ENCODE assay signal across 1 cellular context in the genomic region with DNA sequence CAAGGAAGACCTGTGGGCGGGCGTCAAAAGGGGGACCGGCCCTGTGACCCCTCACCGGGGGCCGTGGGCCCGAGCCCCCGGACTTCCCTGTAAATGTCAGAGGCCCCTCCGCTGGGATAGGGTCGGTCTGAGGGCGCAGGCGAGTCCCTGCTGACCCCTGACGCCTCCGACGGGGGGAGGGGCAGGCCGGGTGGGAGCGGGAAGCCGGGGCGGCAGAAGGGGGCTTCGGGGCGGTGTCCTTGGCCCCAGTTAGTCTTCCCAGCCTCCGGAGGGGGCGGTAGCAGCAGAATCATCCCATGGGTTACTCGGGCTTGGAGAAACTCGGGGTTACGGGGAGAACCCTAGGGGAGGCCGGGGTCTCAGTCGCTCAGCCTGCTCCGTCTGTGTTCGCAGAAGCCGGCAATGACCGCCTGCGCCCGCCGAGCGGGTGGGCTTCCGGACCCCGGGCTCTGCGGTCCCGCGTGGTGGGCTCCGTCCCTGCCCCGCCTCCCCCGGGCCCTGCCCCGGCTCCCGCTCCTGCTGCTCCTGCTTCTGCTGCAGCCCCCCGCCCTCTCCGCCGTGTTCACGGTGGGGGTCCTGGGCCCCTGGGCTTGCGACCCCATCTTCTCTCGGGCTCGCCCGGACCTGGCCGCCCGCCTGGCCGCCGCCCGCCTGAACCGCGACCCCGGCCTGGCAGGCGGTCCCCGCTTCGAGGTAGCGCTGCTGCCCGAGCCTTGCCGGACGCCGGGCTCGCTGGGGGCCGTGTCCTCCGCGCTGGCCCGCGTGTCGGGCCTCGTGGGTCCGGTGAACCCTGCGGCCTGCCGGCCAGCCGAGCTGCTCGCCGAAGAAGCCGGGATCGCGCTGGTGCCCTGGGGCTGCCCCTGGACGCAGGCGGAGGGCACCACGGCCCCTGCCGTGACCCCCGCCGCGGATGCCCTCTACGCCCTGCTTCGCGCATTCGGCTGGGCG.
TF ChIP-seq lines count a peak whose summit lies in the region.

No MANE protein-coding gene starts in this region.

TF ChIP-seq in GM12878, 131 proteins besides CTCF, POLR2A, EP300 and RAD21:
- TF ChIP-seq LARP7 (IDR thresholded peaks at IDR 0.05) (no peak), KDM1A (IDR thresholded peaks at IDR 0.05; ENCODE audit: borderline replicate concordance) (no peak), FOXM1 (IDR thresholded peaks at IDR 0.05; ENCODE audit: low read depth, low read length) (no peak)
- TF ChIP-seq, protein P1, sequence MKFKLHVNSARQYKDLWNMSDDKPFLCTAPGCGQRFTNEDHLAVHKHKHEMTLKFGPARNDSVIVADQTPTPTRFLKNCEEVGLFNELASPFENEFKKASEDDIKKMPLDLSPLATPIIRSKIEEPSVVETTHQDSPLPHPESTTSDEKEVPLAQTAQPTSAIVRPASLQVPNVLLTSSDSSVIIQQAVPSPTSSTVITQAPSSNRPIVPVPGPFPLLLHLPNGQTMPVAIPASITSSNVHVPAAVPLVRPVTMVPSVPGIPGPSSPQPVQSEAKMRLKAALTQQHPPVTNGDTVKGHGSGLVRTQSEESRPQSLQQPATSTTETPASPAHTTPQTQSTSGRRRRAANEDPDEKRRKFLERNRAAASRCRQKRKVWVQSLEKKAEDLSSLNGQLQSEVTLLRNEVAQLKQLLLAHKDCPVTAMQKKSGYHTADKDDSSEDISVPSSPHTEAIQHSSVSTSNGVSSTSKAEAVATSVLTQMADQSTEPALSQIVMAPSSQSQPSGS (IDR thresholded peaks at IDR 0.05; ENCODE audit: low read length), result no peak
- TF ChIP-seq, protein P2, sequence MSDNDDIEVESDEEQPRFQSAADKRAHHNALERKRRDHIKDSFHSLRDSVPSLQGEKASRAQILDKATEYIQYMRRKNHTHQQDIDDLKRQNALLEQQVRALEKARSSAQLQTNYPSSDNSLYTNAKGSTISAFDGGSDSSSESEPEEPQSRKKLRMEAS (IDR thresholded peaks at IDR 0.05; ENCODE audit: low read depth, low read length), result no peak
- TF ChIP-seq, protein P3, sequence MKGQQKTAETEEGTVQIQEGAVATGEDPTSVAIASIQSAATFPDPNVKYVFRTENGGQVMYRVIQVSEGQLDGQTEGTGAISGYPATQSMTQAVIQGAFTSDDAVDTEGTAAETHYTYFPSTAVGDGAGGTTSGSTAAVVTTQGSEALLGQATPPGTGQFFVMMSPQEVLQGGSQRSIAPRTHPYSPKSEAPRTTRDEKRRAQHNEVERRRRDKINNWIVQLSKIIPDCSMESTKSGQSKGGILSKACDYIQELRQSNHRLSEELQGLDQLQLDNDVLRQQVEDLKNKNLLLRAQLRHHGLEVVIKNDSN (IDR thresholded peaks at IDR 0.05; ENCODE audit: borderline replicate concordance, extremely low read length, insufficient read depth, low read depth, low read length), result no peak
